Comparison of ENCODE assay signal across 10 cellular contexts in genomic region chr4:85741921-85742591, GRCh38.
DNase-seq lines count a peak whose midpoint lies in the region; ATAC-seq and TF ChIP-seq lines count a peak whose summit lies in the region.
"Had no signal": no experiment of that assay in that cellular context is flagged by ENCODE, and none has a peak within 500 bp of the region (broad histone marks: within the 10 kb centered on the region; RNA-seq: fewer than 3 reads in every experiment).

No MANE protein-coding gene starts in this region.

- DNase-seq in Karpas-422, result no peak
- DNase-seq in Panc1 (ENCODE audit: low read depth, low spot score), result no peak
- DNase-seq in Right ventricle myocardium superior, result peak; percentile 59
- no peak for DNase-seq in RKO (ENCODE audit: low spot score)
- DNase-seq in WTC11 (ENCODE audit: low spot score), result no peak
- DNase-seq: central memory CD4-positive, alpha-beta T cell; KG1 had no signal

- in situ Hi-C loops in Panc1 (cut with HindIII; ENCODE audit: low pct_unique_long_range_greater_than_20kb, low sequenced_read_pairs), result no loop called here

- H3K4me1 ChIP-seq in Karpas-422 (ENCODE audit: low read length) (peaks cover 64% of the 10 kb centered on the region), Panc1 (ENCODE audit: control insufficient read depth, insufficient read depth, low read length) (peaks cover 56% of the 10 kb centered on the region)

- H3K27me3 ChIP-seq in Karpas-422 (ENCODE audit: low read length), result no peaks in the 10 kb centered on the region
- H3K27me3 ChIP-seq in Panc1 (ENCODE audit: control insufficient read depth, insufficient read depth, low read length), result no peaks in the 10 kb centered on the region

- H3K4me1 Mint-ChIP-seq in WTC11, result peaks cover 19% of the 10 kb centered on the region

- H3K4me3 Mint-ChIP-seq in WTC11, result no peak overlapping the region

- CTCF ChIA-PET in Panc1 (lab: Charles Lee), result no interaction called here
- CTCF ChIA-PET in WTC11 (lab: Charles Lee), result interaction anchor here (1.2 to 2.0 kb wide), 2 partner anchors 55 to 324 kb away, joined by 4 to 8 read pairs; no protein-coding TSS in a partner anchor

- no peaks in the 10 kb centered on the region for H3K27me3 Mint-ChIP-seq in WTC11 (ENCODE audit: low read depth)

- no peaks in the 10 kb centered on the region for H4K20me1 ChIP-seq in Karpas-422 (ENCODE audit: insufficient read depth, low read depth, low read length)

- intact Hi-C loops in Panc1 (cut with micrococcal nuclease; ENCODE audit: unreplicated experiment) (loop anchor here (10.0 kb wide), 1 partner anchor 657 kb away; no protein-coding TSS in a partner anchor), Right ventricle myocardium superior (cut with DNase I) (loop anchor here (10.0 kb wide), 1 partner anchor 367 kb away; no protein-coding TSS in a partner anchor)

- H3K4me2 ChIP-seq in Karpas-422 (ENCODE audit: low read depth, low read length, poor library complexity, severe bottlenecking), result peak overlapping the region; percentile 4

- H3K36me3 ChIP-seq in Karpas-422 (ENCODE audit: insufficient read depth, low read length) (no peaks in the 10 kb centered on the region), Panc1 (ENCODE audit: control insufficient read depth, insufficient read depth, low read length) (no peaks in the 10 kb centered on the region)

- H3K9ac ChIP-seq in Karpas-422 (ENCODE audit: low read length), result no peak overlapping the region

- no peaks in the 10 kb centered on the region for H3K9me3 Mint-ChIP-seq in WTC11

- H3K79me2 ChIP-seq in Karpas-422 (ENCODE audit: low read length), result peaks cover 35% of the 10 kb centered on the region

- BruUV-seq in Panc1 (replicated peaks; lab: Mats Ljungman, UMichigan), result no TSS peak

- POLR2A ChIA-PET in Panc1 (lab: Charles Lee) (no interaction called here), WTC11 (lab: Charles Lee) (no interaction called here)

- TF ChIP-seq CTCF in Panc1 (IDR thresholded peaks at IDR 0.05), result no peak
- TF ChIP-seq CTCF in WTC11 (IDR thresholded peaks at IDR 0.05), result no peak

- no peak overlapping the region for H2AFZ ChIP-seq in Karpas-422 (ENCODE audit: low read length)

- H3K27ac Mint-ChIP-seq in WTC11, result no peak overlapping the region

- H3K27ac ChIP-seq in Karpas-422 (ENCODE audit: low read length), result peak overlapping the region; percentile 72; the same call in 1 of the 2 replicates
- peak overlapping the region; percentile 84 for H3K27ac ChIP-seq in Panc1 (ENCODE audit: low read length)
- H3K27ac ChIP-seq in skin epidermis, result peak overlapping the region in 12 of 21 experiments; percentile 0 to 79 (median 30)

- H3K4me3 ChIP-seq in Karpas-422 (ENCODE audit: low read length) (no peak overlapping the region), Panc1 (ENCODE audit: low read depth in 2 of 2, low read length in 2 of 2) (no peak overlapping the region), skin epidermis (no peak overlapping the region)

- H3K9me2 ChIP-seq in Karpas-422 (replicated peaks; ENCODE audit: insufficient read depth, low read length), result no peaks in the 10 kb centered on the region

- H3K36me3 Mint-ChIP-seq in WTC11, result no peaks in the 10 kb centered on the region

- ATAC-seq in Panc1 (no peak), Right ventricle myocardium superior (ENCODE audit: poor library complexity) (peak; percentile 45), HG02588 (IDR thresholded peaks at IDR 0.05; ENCODE audit: unreplicated experiment) (no peak), WTC11 (no peak), GM21367 (IDR thresholded peaks at IDR 0.05; ENCODE audit: unreplicated experiment) (no peak)

- H3K9me3 ChIP-seq in Karpas-422 (ENCODE audit: low read length) (no peaks in the 10 kb centered on the region), Panc1 (ENCODE audit: control insufficient read depth, insufficient read depth, low read depth, low read length) (no peaks in the 10 kb centered on the region)

TF ChIP-seq in WTC11, 78 proteins besides CTCF, POLR2A, EP300 and RAD21:
- TF ChIP-seq GRHL2 (CRISPR knock-in tag; IDR thresholded peaks at IDR 0.05; ENCODE audit: insufficient replicate concordance, severe bottlenecking), result no peak
- no peak for TF ChIP-seq ZNF263 (CRISPR knock-in tag; IDR thresholded peaks at IDR 0.05; ENCODE audit: low read depth)
- TF ChIP-seq ETV6 (CRISPR knock-in tag; IDR thresholded peaks at IDR 0.05), result no peak
- no peak for TF ChIP-seq OVOL2 (CRISPR knock-in tag; IDR thresholded peaks at IDR 0.05; ENCODE audit: borderline replicate concordance)
- TF ChIP-seq ESRRA (CRISPR knock-in tag; IDR thresholded peaks at IDR 0.05; ENCODE audit: borderline replicate concordance), result no peak
- no peak for TF ChIP-seq NR3C1 (CRISPR knock-in tag; conservative IDR thresholded peaks at IDR 0.05; ENCODE audit: low read depth)
- no peak for TF ChIP-seq SP1 (CRISPR knock-in tag; conservative IDR thresholded peaks at IDR 0.05)
- no peak for TF ChIP-seq ZNF121 (CRISPR knock-in tag; IDR thresholded peaks at IDR 0.05)
- TF ChIP-seq MYBL2 (CRISPR knock-in tag; IDR thresholded peaks at IDR 0.05), result no peak
- no peak for TF ChIP-seq NFYB (CRISPR knock-in tag; conservative IDR thresholded peaks at IDR 0.05; ENCODE audit: low read depth)
- no peak for TF ChIP-seq IRF1 (CRISPR knock-in tag; IDR thresholded peaks at IDR 0.05)
- no peak for TF ChIP-seq TCF7 (CRISPR knock-in tag; IDR thresholded peaks at IDR 0.05; ENCODE audit: low read depth)
- TF ChIP-seq CBFB (CRISPR knock-in tag; IDR thresholded peaks at IDR 0.05; ENCODE audit: low read depth), result no peak
- no peak for TF ChIP-seq CREM (CRISPR knock-in tag; IDR thresholded peaks at IDR 0.05)
- TF ChIP-seq PRDM15 (CRISPR knock-in tag; IDR thresholded peaks at IDR 0.05), result no peak
- TF ChIP-seq, protein P1, sequence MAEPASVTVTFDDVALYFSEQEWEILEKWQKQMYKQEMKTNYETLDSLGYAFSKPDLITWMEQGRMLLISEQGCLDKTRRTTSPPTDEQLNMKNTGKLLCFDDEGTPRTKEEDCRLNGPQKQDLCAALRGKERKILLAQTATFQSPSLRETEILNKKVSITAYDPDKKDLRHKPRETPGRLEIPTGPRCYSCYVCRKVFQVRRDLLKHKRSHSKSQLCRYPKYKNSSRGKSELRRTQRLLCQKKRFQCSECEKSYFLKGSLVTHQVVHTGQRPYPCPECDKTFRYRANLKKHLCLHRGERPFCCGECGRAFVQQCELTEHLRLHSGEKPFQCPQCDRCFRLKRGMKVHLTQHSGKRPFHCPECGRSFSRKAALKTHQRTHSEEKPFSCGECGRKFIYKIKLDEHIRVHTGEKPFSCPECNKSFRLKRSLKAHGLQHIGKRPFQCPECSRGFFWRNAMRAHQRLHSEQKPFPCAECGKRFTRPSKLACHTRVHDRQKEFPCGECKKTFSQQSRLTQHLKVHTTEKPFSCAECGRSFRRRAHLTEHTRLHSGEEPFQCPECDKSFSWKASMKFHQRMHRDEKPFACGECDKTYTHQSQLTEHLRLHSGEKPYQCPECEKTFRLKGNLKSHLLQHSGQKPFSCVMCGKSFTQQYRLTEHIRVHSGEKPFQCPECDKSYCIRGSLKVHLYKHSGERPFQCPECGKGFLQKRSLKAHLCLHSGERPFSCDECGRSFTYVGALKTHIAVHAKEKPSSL (CRISPR knock-in tag; conservative IDR thresholded peaks at IDR 0.05), result no peak
- no peak for TF ChIP-seq GABPB1 (CRISPR knock-in tag; IDR thresholded peaks at IDR 0.05)
- no peak for TF ChIP-seq NR2C2 (CRISPR knock-in tag; IDR thresholded peaks at IDR 0.05)
- TF ChIP-seq TEAD1 (CRISPR knock-in tag; IDR thresholded peaks at IDR 0.05), result no peak
- TF ChIP-seq, protein P2, sequence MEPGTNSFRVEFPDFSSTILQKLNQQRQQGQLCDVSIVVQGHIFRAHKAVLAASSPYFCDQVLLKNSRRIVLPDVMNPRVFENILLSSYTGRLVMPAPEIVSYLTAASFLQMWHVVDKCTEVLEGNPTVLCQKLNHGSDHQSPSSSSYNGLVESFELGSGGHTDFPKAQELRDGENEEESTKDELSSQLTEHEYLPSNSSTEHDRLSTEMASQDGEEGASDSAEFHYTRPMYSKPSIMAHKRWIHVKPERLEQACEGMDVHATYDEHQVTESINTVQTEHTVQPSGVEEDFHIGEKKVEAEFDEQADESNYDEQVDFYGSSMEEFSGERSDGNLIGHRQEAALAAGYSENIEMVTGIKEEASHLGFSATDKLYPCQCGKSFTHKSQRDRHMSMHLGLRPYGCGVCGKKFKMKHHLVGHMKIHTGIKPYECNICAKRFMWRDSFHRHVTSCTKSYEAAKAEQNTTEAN (CRISPR knock-in tag; IDR thresholded peaks at IDR 0.05), result no peak
TF ChIP-seq in WTC11: peak in this region for 0.

Comparison
In these comparisons a context has a peak if more than half of its experiments do, and no peak if none do; other contexts are left out.
1. H3K27ac ChIP-seq: peak in every context shown above with its lines; median percentile 84 in Panc1; 72 in Karpas-422; 30 in skin epidermis.